Comparison of ENCODE assay signal across 27 cellular contexts in genomic region chr3:187293514-187293870, GRCh38. TPM values are rescaled to one million over a fixed set of nuclear protein-coding genes. Genes with fewer than 3 reads are reported as not detected.
DNase-seq lines count a peak whose midpoint lies in the region; ATAC-seq and TF ChIP-seq lines count a peak whose summit lies in the region.
"Had no signal": no experiment of that assay in that cellular context is flagged by ENCODE, and none has a peak within 500 bp of the region (broad histone marks: within the 10 kb centered on the region; RNA-seq: fewer than 3 reads in every experiment).

No MANE protein-coding gene starts in this region.

- peaks cover 0 to 6% (median 2%) of the 10 kb centered on the region in 5 experiments for H3K9me3 Mint-ChIP-seq in brain
- H3K9me3 Mint-ChIP-seq: endodermal cell; stimulated activated naive CD8-positive, alpha-beta T cell treated with anti-CD3 and anti-CD28 coated beads, Interleukin-15, Interleukin-2, amounts not matched to agents 100 ng/mL and 50 ng/mL, for 24 hours had no signal

- DNase-seq in right cardiac atrium (no peak), Right ventricle myocardium superior (no peak), T1000 (lab: John Stamatoyannopoulos, UW) (no peak), NCI-H82 (lab: John Stamatoyannopoulos, UW) (no peak)
- DNase-seq in stimulated activated CD4-positive, alpha-beta T cell treated with anti-CD3 and anti-CD28 coated beads, Interleukin-2, amount 100 ng/mL, for 48 hours: no peak
- no peak for DNase-seq in stimulated activated CD4-positive, alpha-beta T cell treated with anti-CD3 and anti-CD28 coated beads, Interleukin-4, amount 100 ng/mL, for 1 hour
- DNase-seq: body of pancreas, Caco-2, cortex of kidney, DMS79 treated with DMSO at 0.1 percent for 48 hours, NCI-H1092, NCI-H2029, NCI-H226, NCI-H748 treated with DMSO at 0.1 percent for 48 hours, posterior cingulate gyrus, SHP77, spleen, trophoblast cell had no signal

- WGBS in right cardiac atrium: 47% methylated on average over 5 of the region's 5 CpGs

- H3K9me3 ChIP-seq in right cardiac atrium (ENCODE audit: control insufficient read depth, low read length): no peaks in the 10 kb centered on the region
- H3K9me3 ChIP-seq in muscle layer of colon (ENCODE audit: low read length): no peaks in the 10 kb centered on the region
- H3K9me3 ChIP-seq: A549, body of pancreas, Caco-2, spleen had no signal

- H3K4me3 Mint-ChIP-seq in brain: peak overlapping the region; percentile 0 to 83 (median 27)
- H3K4me3 Mint-ChIP-seq: activated naive CD8-positive, alpha-beta T cell; endodermal cell; stimulated activated naive CD8-positive, alpha-beta T cell treated with anti-CD3 and anti-CD28 coated beads, Interleukin-15, Interleukin-2, amounts not matched to agents 100 ng/mL and 50 ng/mL, for 24 hours had no signal

- no peak for TF ChIP-seq CTCF in brain (conservative IDR thresholded peaks at IDR 0.05)

- no peaks in the 10 kb centered on the region for H3K36me3 ChIP-seq in muscle layer of colon (ENCODE audit: insufficient read depth, low read length)
- H3K36me3 ChIP-seq: BLaER1 treated with 17β-estradiol and CSF1 and Interleukin-3, amounts not matched to agents 10 nM and 100 nM; spleen had no signal

- peaks cover 61% of the 10 kb centered on the region for H3K4me1 Mint-ChIP-seq in brain

- peak overlapping the region; percentile 23 for H3K9ac ChIP-seq in muscle layer of colon (ENCODE audit: low read length)
- H3K9ac ChIP-seq: BLaER1 treated with 17β-estradiol and CSF1 and Interleukin-3, amounts not matched to agents 10 nM and 100 nM had no signal

- peaks cover 3% of the 10 kb centered on the region for H3K27me3 Mint-ChIP-seq in brain

- H3K27me3 ChIP-seq in right cardiac atrium (ENCODE audit: control insufficient read depth, insufficient read depth): no peaks in the 10 kb centered on the region
- H3K27me3 ChIP-seq in muscle layer of colon (ENCODE audit: control insufficient read depth in 1 of 2, insufficient read depth in 2 of 2, low read length in 2 of 2): no peaks in the 10 kb centered on the region
- H3K27me3 ChIP-seq: BLaER1 treated with 17β-estradiol and CSF1 and Interleukin-3, amounts not matched to agents 10 nM and 100 nM; body of pancreas had no signal

- intact Hi-C loops in right cardiac atrium (cut with DNase I): no loop called here
- intact Hi-C loops in Right ventricle myocardium superior (cut with DNase I): no loop called here

- H3K4me3 ChIP-seq in right cardiac atrium (ENCODE audit: low read length) (no peak overlapping the region), muscle layer of colon (ENCODE audit: low read depth in 1 of 2, low read length in 2 of 2) (peak overlapping the region in 1 of 2 donors; percentile 71)
- H3K4me3 ChIP-seq: A549; BLaER1 treated with 17β-estradiol and CSF1 and Interleukin-3, amounts not matched to agents 10 nM and 100 nM; body of pancreas; spleen had no signal

- ATAC-seq in right cardiac atrium: peak in 1 of 2 donors; percentile 16
- no peak for ATAC-seq in Right ventricle myocardium superior (ENCODE audit: poor library complexity)
- ATAC-seq: A549, body of pancreas, left lobe of liver had no signal

- H3K36me3 Mint-ChIP-seq in brain: no peaks in the 10 kb centered on the region
- H3K36me3 Mint-ChIP-seq: activated naive CD8-positive, alpha-beta T cell had no signal

- peak overlapping the region; percentile 20 for H3K27ac ChIP-seq in right cardiac atrium (ENCODE audit: low read length)
- peak overlapping the region; percentile 71 for H3K27ac ChIP-seq in muscle layer of colon (ENCODE audit: low read depth, low read length)
- H3K27ac ChIP-seq: A549; BLaER1 treated with 17β-estradiol and CSF1 and Interleukin-3, amounts not matched to agents 10 nM and 100 nM; body of pancreas; spleen had no signal

- peak overlapping the region; percentile 45 to 97 (median 85) for H3K27ac Mint-ChIP-seq in brain
- H3K27ac Mint-ChIP-seq: activated naive CD8-positive, alpha-beta T cell; endodermal cell; stimulated activated naive CD8-positive, alpha-beta T cell treated with anti-CD3 and anti-CD28 coated beads, Interleukin-15, Interleukin-2, amounts not matched to agents 100 ng/mL and 50 ng/mL, for 24 hours had no signal

- H3K4me1 ChIP-seq in right cardiac atrium (ENCODE audit: control insufficient read depth, insufficient read depth, low read length) (peaks cover 6% of the 10 kb centered on the region), muscle layer of colon (ENCODE audit: insufficient read depth, low read length) (peaks cover 37% of the 10 kb centered on the region)
- H3K4me1 ChIP-seq: A549, spleen had no signal

RNA-seq across cellular contexts. Expression of gene MASP1, which starts 2.0 kb away (rescaled TPM):
- total RNA-seq in right cardiac atrium: 10 to 100 TPM; 21.0 to 56.3 (median 30.2) TPM
- polyA plus RNA-seq in right cardiac atrium: 21.2 TPM
- 144 TPM for total RNA-seq in Right ventricle myocardium superior
- polyA plus RNA-seq in brain (ENCODE audit: insufficient read depth, low read depth, low replicate concordance): 4.0 TPM
- total RNA-seq: Caco-2, mononuclear cell had no signal
